Comparison of ENCODE assay signal across 8 cellular contexts in genomic region chr18:9333441-9334350, GRCh38. TPM values are rescaled to one million over a fixed set of nuclear protein-coding genes. Genes with fewer than 3 reads are reported as not detected.
DNase-seq lines count a peak whose midpoint lies in the region; ATAC-seq and TF ChIP-seq lines count a peak whose summit lies in the region.

No MANE protein-coding gene starts in this region.

- H3K4me3 Mint-ChIP-seq in endothelial cell (ENCODE audit: unreplicated experiment), result peak overlapping the region; percentile 88
- peak overlapping the region; percentile 83 to 96 (median 90) for H3K4me3 Mint-ChIP-seq in naive thymus-derived CD8-positive, alpha-beta T cell

- peak overlapping the region; percentile 87 for H3K4me3 ChIP-seq in A673 (ENCODE audit: low read depth, low read length, poor library complexity, severe bottlenecking)

- no TSS peak for BruUV-seq in A673 (replicated peaks; lab: Mats Ljungman, UMichigan)

- peaks cover 5% of the 10 kb centered on the region for H3K36me3 ChIP-seq in A673 (ENCODE audit: insufficient read depth, low read length, poor library complexity, severe bottlenecking)

- no peaks in the 10 kb centered on the region for H3K27me3 ChIP-seq in A673 (replicated peaks; ENCODE audit: insufficient read depth, low read depth, low read length, poor library complexity)

- H3K27me3 Mint-ChIP-seq in endothelial cell (ENCODE audit: unreplicated experiment), result no peaks in the 10 kb centered on the region
- peaks cover 0 to 3% (median 0%) of the 10 kb centered on the region in 5 donors for H3K27me3 Mint-ChIP-seq in naive thymus-derived CD8-positive, alpha-beta T cell

- intact Hi-C loops in A673 (cut with micrococcal nuclease; ENCODE audit: unreplicated experiment), result loop anchor here (1.0 to 2.0 kb wide), 3 partner anchors 182 to 261 kb away; partner anchors contain the start of gene ANKRD12

- TF ChIP-seq CTCF in A673 (conservative IDR thresholded peaks at IDR 0.05; ENCODE audit: low read depth, low read length) (no peak), endothelial cell (IDR thresholded peaks at IDR 0.05; ENCODE audit: unreplicated experiment) (no peak)

- POLR2A ChIA-PET in A673 (lab: Charles Lee; ENCODE audit: low non-redundant PET), result interaction anchor here (0.6 kb wide), 1 partner anchor 216 kb away, joined by 4 read pairs; no protein-coding TSS in a partner anchor
- POLR2A ChIA-PET in naive thymus-derived CD8-positive, alpha-beta T cell (lab: Charles Lee), result interaction anchor here (1.2 to 2.0 kb wide), 9 partner anchors 14 to 581 kb away, joined by 3 to 24 read pairs (median 6); partner anchors contain the start of genes ANKRD12, NDUFV2, RALBP1 and VAPA

- H3K27ac Mint-ChIP-seq in endothelial cell (ENCODE audit: unreplicated experiment), result peak overlapping the region; percentile 10
- peak overlapping the region; percentile 69 to 98 (median 94) for H3K27ac Mint-ChIP-seq in naive thymus-derived CD8-positive, alpha-beta T cell

- H3K27ac ChIP-seq in A673 (ENCODE audit: low read depth, low read length, poor library complexity, severe bottlenecking), result no peak overlapping the region

- peaks cover 9% of the 10 kb centered on the region for H3K4me1 ChIP-seq in A673 (ENCODE audit: insufficient read depth, low read length, poor library complexity, severe bottlenecking)

- peak; percentile 26 for ATAC-seq in GM18858 (IDR thresholded peaks at IDR 0.05; ENCODE audit: unreplicated experiment)
- ATAC-seq in HG03039 (IDR thresholded peaks at IDR 0.05; ENCODE audit: unreplicated experiment), result peak; percentile 32
- peak; percentile 51 to 53 for ATAC-seq in naive thymus-derived CD8-positive, alpha-beta T cell

- peaks cover 4% of the 10 kb centered on the region for H3K36me3 Mint-ChIP-seq in endothelial cell (ENCODE audit: low read depth, unreplicated experiment)
- peaks cover 2 to 12% (median 3%) of the 10 kb centered on the region in 3 donors for H3K36me3 Mint-ChIP-seq in naive thymus-derived CD8-positive, alpha-beta T cell

- H3K9me3 ChIP-seq in A673 (ENCODE audit: low read depth, low read length, poor library complexity, severe bottlenecking), result no peaks in the 10 kb centered on the region

- CTCF ChIA-PET in A673 (lab: Charles Lee), result interaction anchor here (0.6 to 0.8 kb wide), 4 partner anchors 13 to 911 kb away, joined by 3 to 14 read pairs (median 4); no protein-coding TSS in a partner anchor

- no peaks in the 10 kb centered on the region for H3K4me1 Mint-ChIP-seq in endothelial cell (ENCODE audit: unreplicated experiment)
- peaks cover 1 to 31% (median 22%) of the 10 kb centered on the region in 4 donors for H3K4me1 Mint-ChIP-seq in naive thymus-derived CD8-positive, alpha-beta T cell

- H3K9me3 Mint-ChIP-seq in endothelial cell (ENCODE audit: unreplicated experiment), result no peaks in the 10 kb centered on the region
- peaks cover 0 to 4% (median 0%) of the 10 kb centered on the region in 9 donors for H3K9me3 Mint-ChIP-seq in naive thymus-derived CD8-positive, alpha-beta T cell

- DNase-seq in A673 (ENCODE audit: low spot score), result no peak
- DNase-seq in T follicular helper cell (ENCODE audit: low read depth), result peak; percentile 0
- DNase-seq in endothelial cell (ENCODE audit: low spot score), result no peak
- peak in 6 of 10 donors; percentile 5 to 69 (median 28) for DNase-seq in naive thymus-derived CD8-positive, alpha-beta T cell
- DNase-seq in NCI-H1436 treated with DMSO at 0.1 percent for 48 hours (lab: John Stamatoyannopoulos, UW), result no peak
- no peak for DNase-seq in COR-L47 (lab: John Stamatoyannopoulos, UW)

RNA-seq across cellular contexts. Expression of gene TWSG1, which starts 0.9 kb away (rescaled TPM):
- total RNA-seq in A673 (2021) (33.6 and 34.9 TPM in 2 replicates), endothelial cell (ENCODE audit: unreplicated experiment) (20.0 TPM)
- total RNA-seq in naive thymus-derived CD8-positive, alpha-beta T cell, result 1 to 10 TPM; 7.7 to 9.8 TPM
- polyA plus RNA-seq in naive thymus-derived CD8-positive, alpha-beta T cell, result 1 to 10 TPM; 4.0 to 6.1 (median 4.9) TPM

Comparison
In these comparisons a context has a peak if more than half of its experiments do, and no peak if none do; other contexts are left out.
1. DNase-seq: peak in T follicular helper cell (single experiment) and naive thymus-derived CD8-positive, alpha-beta T cell (6 of 10); none in A673 (single experiment), endothelial cell (single experiment), NCI-H1436 treated with DMSO at 0.1 percent for 48 hours (single experiment) and COR-L47 (single experiment).
2. Peak in every context shown above with its lines, with median percentiles within 50 percentile points of each other: ATAC-seq.